In genomic region chr2:194385376-194385775, GRCh38 we compare ENCODE assay signal across 14 cellular contexts.
"Had no signal": no experiment of that assay in that cellular context is flagged by ENCODE, and none has a peak within 500 bp of the region (broad histone marks: within the 10 kb centered on the region; RNA-seq: fewer than 3 reads in every experiment).

No MANE protein-coding gene starts in this region.

- DNase-seq: dorsolateral prefrontal cortex; effector CD4-positive, alpha-beta T cell; head of caudate nucleus; left cardiac atrium; mesenchymal stem cell; mucosa of descending colon; naive thymus-derived CD4-positive, alpha-beta T cell; right lobe of liver; small intestine; stimulated activated CD4-positive, alpha-beta T cell treated with anti-CD3 and anti-CD28 coated beads, Interleukin-15, amount 100 ng/mL, for 24 hours; stimulated activated CD4-positive, alpha-beta T cell treated with anti-CD3 and anti-CD28 coated beads, Interleukin-2, amount 100 ng/mL, for 48 hours; stimulated activated naive B cell treated with anti-CD40 and anti-IgM and Interleukin-4, amounts not matched to agents 10 μg/mL and 1 μg/mL and 100 μg/mL, for 72 hours; upper lobe of left lung had no signal

- ATAC-seq: left cardiac atrium; left lung; mucosa of descending colon; naive thymus-derived CD4-positive, alpha-beta T cell; right lobe of liver; stimulated activated naive B cell treated with anti-CD40 and anti-IgM and Interleukin-4, amounts not matched to agents 10 μg/mL and 1 μg/mL and 100 μg/mL, for 72 hours had no signal
